1 cellular context compared by ENCODE assay signal in genomic region chr15:83011271-83012037, GRCh38.
TF ChIP-seq lines count a peak whose summit lies in the region.

TSS of gene C15orf40 (minus strand) at chr15:83011639. CDS start at chr15:83011607, 32 bp downstream.

TF ChIP-seq in neural cell, 6 proteins besides CTCF, POLR2A, EP300 and RAD21 (continued from another document):
- TF ChIP-seq REST (IDR thresholded peaks at IDR 0.05; ENCODE audit: borderline replicate concordance) (peak; percentile 66), MXI1 (conservative IDR thresholded peaks at IDR 0.05; ENCODE audit: poor library complexity, severe bottlenecking) (peak; percentile 74), POLR2AphosphoS5 (IDR thresholded peaks at IDR 0.05) (peak; percentile 90), EZH2 (IDR thresholded peaks at IDR 0.05; ENCODE audit: borderline replicate concordance, insufficient read depth, low read length, poor library complexity, severe bottlenecking) (no peak)
TF ChIP-seq in neural cell: peak in this region for 5.
